In the genomic region with DNA sequence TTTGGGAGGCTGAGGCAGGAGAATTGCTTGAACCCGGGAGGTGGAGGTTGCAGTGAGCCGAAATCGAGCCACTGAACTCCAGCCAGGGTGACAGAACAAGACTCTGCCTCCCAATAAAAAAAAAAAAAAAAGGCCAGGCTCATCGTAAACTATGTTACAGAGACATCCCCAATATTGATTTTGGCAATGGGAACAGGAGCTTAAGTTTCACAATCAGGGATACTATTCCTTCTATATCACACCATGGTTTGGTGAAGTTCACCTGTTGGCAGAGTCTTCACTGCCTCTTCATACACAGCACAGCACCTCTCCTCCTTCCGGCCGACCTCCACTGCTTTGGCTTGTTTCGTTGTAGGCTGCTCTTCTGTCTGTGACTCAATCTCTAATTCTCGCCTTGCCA, we compare ENCODE assay signal across 2 cellular contexts.
A peak's percentile ranks its signal among the peaks of the same experiment; 100 is the strongest.
TF ChIP-seq lines count a peak whose summit lies in the region.

No MANE protein-coding gene starts in this region.

TF ChIP-seq in liver, 16 proteins besides CTCF, POLR2A, EP300 and RAD21:
- TF ChIP-seq, protein P1, sequence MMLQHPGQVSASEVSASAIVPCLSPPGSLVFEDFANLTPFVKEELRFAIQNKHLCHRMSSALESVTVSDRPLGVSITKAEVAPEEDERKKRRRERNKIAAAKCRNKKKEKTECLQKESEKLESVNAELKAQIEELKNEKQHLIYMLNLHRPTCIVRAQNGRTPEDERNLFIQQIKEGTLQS (IDR thresholded peaks at IDR 0.05), result no peak
- TF ChIP-seq RXRA (IDR thresholded peaks at IDR 0.05) (peak; percentile 39 to 63), EGR1 (IDR thresholded peaks at IDR 0.05; ENCODE audit: low read depth in 2 of 2) (no peak), SP1 (IDR thresholded peaks at IDR 0.05) (peak; percentile 35), TAF1 (conservative IDR thresholded peaks at IDR 0.05) (no peak), FOXA1 (IDR thresholded peaks at IDR 0.05) (no peak), HNF4G (IDR thresholded peaks at IDR 0.05) (no peak), GABPA (IDR thresholded peaks at IDR 0.05 in 1 of 2, conservative IDR thresholded peaks at IDR 0.05 in 1 of 2) (no peak), YY1 (IDR thresholded peaks at IDR 0.05) (no peak), NR2F2 (IDR thresholded peaks at IDR 0.05) (no peak), HNF4A (conservative IDR thresholded peaks at IDR 0.05) (peak; percentile 25 to 35), FOXA2 (IDR thresholded peaks at IDR 0.05) (peak; percentile 55), JUND (IDR thresholded peaks at IDR 0.05) (no peak)
- TF ChIP-seq, protein P2, sequence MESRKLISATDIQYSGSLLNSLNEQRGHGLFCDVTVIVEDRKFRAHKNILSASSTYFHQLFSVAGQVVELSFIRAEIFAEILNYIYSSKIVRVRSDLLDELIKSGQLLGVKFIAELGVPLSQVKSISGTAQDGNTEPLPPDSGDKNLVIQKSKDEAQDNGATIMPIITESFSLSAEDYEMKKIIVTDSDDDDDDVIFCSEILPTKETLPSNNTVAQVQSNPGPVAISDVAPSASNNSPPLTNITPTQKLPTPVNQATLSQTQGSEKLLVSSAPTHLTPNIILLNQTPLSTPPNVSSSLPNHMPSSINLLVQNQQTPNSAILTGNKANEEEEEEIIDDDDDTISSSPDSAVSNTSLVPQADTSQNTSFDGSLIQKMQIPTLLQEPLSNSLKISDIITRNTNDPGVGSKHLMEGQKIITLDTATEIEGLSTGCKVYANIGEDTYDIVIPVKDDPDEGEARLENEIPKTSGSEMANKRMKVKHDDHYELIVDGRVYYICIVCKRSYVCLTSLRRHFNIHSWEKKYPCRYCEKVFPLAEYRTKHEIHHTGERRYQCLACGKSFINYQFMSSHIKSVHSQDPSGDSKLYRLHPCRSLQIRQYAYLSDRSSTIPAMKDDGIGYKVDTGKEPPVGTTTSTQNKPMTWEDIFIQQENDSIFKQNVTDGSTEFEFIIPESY (IDR thresholded peaks at IDR 0.05), result peak; percentile 25
- TF ChIP-seq, protein P3, sequence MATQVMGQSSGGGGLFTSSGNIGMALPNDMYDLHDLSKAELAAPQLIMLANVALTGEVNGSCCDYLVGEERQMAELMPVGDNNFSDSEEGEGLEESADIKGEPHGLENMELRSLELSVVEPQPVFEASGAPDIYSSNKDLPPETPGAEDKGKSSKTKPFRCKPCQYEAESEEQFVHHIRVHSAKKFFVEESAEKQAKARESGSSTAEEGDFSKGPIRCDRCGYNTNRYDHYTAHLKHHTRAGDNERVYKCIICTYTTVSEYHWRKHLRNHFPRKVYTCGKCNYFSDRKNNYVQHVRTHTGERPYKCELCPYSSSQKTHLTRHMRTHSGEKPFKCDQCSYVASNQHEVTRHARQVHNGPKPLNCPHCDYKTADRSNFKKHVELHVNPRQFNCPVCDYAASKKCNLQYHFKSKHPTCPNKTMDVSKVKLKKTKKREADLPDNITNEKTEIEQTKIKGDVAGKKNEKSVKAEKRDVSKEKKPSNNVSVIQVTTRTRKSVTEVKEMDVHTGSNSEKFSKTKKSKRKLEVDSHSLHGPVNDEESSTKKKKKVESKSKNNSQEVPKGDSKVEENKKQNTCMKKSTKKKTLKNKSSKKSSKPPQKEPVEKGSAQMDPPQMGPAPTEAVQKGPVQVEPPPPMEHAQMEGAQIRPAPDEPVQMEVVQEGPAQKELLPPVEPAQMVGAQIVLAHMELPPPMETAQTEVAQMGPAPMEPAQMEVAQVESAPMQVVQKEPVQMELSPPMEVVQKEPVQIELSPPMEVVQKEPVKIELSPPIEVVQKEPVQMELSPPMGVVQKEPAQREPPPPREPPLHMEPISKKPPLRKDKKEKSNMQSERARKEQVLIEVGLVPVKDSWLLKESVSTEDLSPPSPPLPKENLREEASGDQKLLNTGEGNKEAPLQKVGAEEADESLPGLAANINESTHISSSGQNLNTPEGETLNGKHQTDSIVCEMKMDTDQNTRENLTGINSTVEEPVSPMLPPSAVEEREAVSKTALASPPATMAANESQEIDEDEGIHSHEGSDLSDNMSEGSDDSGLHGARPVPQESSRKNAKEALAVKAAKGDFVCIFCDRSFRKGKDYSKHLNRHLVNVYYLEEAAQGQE (IDR thresholded peaks at IDR 0.05), result no peak
- TF ChIP-seq, protein P4, sequence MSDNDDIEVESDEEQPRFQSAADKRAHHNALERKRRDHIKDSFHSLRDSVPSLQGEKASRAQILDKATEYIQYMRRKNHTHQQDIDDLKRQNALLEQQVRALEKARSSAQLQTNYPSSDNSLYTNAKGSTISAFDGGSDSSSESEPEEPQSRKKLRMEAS (IDR thresholded peaks at IDR 0.05), result peak; percentile 14

TF ChIP-seq in HepG2, 621 proteins besides CTCF, POLR2A, EP300 and RAD21:
- TF ChIP-seq SMAD3 (CRISPR knock-in tag; IDR thresholded peaks at IDR 0.05), result no peak
- TF ChIP-seq, protein P5, sequence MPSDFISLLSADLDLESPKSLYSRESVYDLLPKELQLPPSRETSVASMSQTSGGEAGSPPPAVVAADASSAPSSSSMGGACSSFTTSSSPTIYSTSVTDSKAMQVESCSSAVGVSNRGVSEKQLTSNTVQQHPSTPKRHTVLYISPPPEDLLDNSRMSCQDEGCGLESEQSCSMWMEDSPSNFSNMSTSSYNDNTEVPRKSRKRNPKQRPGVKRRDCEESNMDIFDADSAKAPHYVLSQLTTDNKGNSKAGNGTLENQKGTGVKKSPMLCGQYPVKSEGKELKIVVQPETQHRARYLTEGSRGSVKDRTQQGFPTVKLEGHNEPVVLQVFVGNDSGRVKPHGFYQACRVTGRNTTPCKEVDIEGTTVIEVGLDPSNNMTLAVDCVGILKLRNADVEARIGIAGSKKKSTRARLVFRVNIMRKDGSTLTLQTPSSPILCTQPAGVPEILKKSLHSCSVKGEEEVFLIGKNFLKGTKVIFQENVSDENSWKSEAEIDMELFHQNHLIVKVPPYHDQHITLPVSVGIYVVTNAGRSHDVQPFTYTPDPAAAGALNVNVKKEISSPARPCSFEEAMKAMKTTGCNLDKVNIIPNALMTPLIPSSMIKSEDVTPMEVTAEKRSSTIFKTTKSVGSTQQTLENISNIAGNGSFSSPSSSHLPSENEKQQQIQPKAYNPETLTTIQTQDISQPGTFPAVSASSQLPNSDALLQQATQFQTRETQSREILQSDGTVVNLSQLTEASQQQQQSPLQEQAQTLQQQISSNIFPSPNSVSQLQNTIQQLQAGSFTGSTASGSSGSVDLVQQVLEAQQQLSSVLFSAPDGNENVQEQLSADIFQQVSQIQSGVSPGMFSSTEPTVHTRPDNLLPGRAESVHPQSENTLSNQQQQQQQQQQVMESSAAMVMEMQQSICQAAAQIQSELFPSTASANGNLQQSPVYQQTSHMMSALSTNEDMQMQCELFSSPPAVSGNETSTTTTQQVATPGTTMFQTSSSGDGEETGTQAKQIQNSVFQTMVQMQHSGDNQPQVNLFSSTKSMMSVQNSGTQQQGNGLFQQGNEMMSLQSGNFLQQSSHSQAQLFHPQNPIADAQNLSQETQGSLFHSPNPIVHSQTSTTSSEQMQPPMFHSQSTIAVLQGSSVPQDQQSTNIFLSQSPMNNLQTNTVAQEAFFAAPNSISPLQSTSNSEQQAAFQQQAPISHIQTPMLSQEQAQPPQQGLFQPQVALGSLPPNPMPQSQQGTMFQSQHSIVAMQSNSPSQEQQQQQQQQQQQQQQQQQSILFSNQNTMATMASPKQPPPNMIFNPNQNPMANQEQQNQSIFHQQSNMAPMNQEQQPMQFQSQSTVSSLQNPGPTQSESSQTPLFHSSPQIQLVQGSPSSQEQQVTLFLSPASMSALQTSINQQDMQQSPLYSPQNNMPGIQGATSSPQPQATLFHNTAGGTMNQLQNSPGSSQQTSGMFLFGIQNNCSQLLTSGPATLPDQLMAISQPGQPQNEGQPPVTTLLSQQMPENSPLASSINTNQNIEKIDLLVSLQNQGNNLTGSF (CRISPR knock-in tag; IDR thresholded peaks at IDR 0.05), result no peak
- no peak for TF ChIP-seq SOX6 (IDR thresholded peaks at IDR 0.05)
- no peak for TF ChIP-seq SOX6 (CRISPR knock-in tag; IDR thresholded peaks at IDR 0.05)
- TF ChIP-seq MEIS2 (CRISPR knock-in tag; IDR thresholded peaks at IDR 0.05), result no peak
- no peak for TF ChIP-seq PLRG1 (conservative IDR thresholded peaks at IDR 0.05)
- no peak for TF ChIP-seq ZNF343 (CRISPR knock-in tag; IDR thresholded peaks at IDR 0.05)
- TF ChIP-seq, protein P6, sequence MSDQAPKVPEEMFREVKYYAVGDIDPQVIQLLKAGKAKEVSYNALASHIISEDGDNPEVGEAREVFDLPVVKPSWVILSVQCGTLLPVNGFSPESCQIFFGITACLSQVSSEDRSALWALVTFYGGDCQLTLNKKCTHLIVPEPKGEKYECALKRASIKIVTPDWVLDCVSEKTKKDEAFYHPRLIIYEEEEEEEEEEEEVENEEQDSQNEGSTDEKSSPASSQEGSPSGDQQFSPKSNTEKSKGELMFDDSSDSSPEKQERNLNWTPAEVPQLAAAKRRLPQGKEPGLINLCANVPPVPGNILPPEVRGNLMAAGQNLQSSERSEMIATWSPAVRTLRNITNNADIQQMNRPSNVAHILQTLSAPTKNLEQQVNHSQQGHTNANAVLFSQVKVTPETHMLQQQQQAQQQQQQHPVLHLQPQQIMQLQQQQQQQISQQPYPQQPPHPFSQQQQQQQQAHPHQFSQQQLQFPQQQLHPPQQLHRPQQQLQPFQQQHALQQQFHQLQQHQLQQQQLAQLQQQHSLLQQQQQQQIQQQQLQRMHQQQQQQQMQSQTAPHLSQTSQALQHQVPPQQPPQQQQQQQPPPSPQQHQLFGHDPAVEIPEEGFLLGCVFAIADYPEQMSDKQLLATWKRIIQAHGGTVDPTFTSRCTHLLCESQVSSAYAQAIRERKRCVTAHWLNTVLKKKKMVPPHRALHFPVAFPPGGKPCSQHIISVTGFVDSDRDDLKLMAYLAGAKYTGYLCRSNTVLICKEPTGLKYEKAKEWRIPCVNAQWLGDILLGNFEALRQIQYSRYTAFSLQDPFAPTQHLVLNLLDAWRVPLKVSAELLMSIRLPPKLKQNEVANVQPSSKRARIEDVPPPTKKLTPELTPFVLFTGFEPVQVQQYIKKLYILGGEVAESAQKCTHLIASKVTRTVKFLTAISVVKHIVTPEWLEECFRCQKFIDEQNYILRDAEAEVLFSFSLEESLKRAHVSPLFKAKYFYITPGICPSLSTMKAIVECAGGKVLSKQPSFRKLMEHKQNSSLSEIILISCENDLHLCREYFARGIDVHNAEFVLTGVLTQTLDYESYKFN (CRISPR knock-in tag; conservative IDR thresholded peaks at IDR 0.05), result no peak
- TF ChIP-seq CREM (IDR thresholded peaks at IDR 0.05), result no peak
- TF ChIP-seq CREM (CRISPR knock-in tag; IDR thresholded peaks at IDR 0.05), result no peak
- TF ChIP-seq SUZ12 (IDR thresholded peaks at IDR 0.05; ENCODE audit: low read depth, low read length), result no peak
- no peak for TF ChIP-seq GZF1 (CRISPR knock-in tag; IDR thresholded peaks at IDR 0.05)
- no peak for TF ChIP-seq ZNF720 (CRISPR knock-in tag; IDR thresholded peaks at IDR 0.05)
- TF ChIP-seq KLF11 (CRISPR knock-in tag; IDR thresholded peaks at IDR 0.05), result no peak
- no peak for TF ChIP-seq TCF7L2 (IDR thresholded peaks at IDR 0.05; ENCODE audit: low read depth, low read length)
